ENCODE assay signal across 1 cellular context in the genomic region with DNA sequence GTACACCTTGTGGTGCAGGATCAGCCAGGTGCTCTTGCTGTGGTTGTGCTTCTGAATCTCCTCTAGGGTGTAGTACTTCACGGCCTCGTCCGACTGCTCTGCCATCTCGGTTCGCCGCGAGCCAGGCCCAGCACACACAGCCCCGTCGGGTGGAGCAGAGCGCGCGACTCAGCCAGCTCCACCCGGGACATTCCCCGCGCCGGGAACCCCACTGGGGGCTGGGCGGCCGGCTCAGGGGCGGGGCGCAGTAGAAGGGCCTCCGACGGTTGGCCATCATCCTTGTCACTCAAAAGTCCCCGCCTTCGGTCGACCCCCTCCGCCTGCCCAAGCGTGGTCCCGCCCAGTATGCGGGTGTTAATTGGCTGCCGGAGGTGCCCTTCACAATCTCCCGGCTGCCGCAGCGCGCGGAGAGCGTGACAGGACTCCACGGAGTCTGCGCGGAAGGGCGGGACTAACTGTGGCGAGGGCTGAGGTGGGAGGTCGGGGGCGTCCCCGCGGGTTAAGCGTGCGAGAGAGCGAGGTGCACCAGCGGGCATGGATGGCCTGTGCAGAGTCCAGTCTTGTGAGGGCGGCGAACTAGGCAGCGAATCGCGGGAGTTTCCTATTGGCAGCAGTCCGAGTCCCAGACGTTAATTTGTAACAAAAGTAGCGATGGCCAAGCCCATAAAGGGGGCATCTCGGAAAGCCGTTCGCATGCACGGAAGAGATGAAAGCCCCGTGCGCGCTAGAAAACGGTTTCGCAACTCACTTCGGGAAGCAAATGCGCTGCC.
TF ChIP-seq lines count a peak whose summit lies in the region.

A gene with protein sequence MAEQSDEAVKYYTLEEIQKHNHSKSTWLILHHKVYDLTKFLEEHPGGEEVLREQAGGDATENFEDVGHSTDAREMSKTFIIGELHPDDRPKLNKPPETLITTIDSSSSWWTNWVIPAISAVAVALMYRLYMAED (minus strand): TSS at position 193 of the 770 bp plus-strand sequence. CDS start 88 bp downstream, at position 105.

TF ChIP-seq in HepG2, 621 proteins besides CTCF, POLR2A, EP300 and RAD21 (continued from another document and continues in another):
- TF ChIP-seq AHDC1 (CRISPR knock-in tag; IDR thresholded peaks at IDR 0.05; ENCODE audit: borderline replicate concordance) (peak; percentile 64; the same call in 1 of the 2 replicates), ZNF468 (CRISPR knock-in tag; IDR thresholded peaks at IDR 0.05) (no peak), LBX2 (CRISPR knock-in tag; IDR thresholded peaks at IDR 0.05; ENCODE audit: borderline replicate concordance) (no peak), ZFP91 (CRISPR knock-in tag; IDR thresholded peaks at IDR 0.05; ENCODE audit: borderline replicate concordance) (peak; percentile 72), FOXA1 (IDR thresholded peaks at IDR 0.05) (no peak), FOXA1 (CRISPR knock-in tag; IDR thresholded peaks at IDR 0.05) (no peak; the same call in 1 of the 2 replicates), ZNF432 (CRISPR knock-in tag; IDR thresholded peaks at IDR 0.05; ENCODE audit: borderline replicate concordance) (no peak), RELA (CRISPR knock-in tag; IDR thresholded peaks at IDR 0.05) (no peak), RFXAP (CRISPR knock-in tag; IDR thresholded peaks at IDR 0.05; ENCODE audit: borderline replicate concordance) (0 out of 2 replicates have a peak, but pooled peaks have one; percentile 47), ELK4 (CRISPR knock-in tag; IDR thresholded peaks at IDR 0.05; ENCODE audit: borderline replicate concordance) (no peak), HDAC6 (IDR thresholded peaks at IDR 0.05; ENCODE audit: low read depth, low read length) (no peak), POLR2AphosphoS5 (IDR thresholded peaks at IDR 0.05; ENCODE audit: low read depth, low read length) (peak; percentile 69), EEA1 (CRISPR knock-in tag; IDR thresholded peaks at IDR 0.05; ENCODE audit: borderline replicate concordance) (no peak), MXD3 (CRISPR knock-in tag; IDR thresholded peaks at IDR 0.05) (0 out of 2 replicates have a peak, but pooled peaks have one; percentile 35), ZKSCAN8 (CRISPR knock-in tag; IDR thresholded peaks at IDR 0.05; ENCODE audit: borderline replicate concordance) (0 out of 2 replicates have a peak, but pooled peaks have one; percentile 20), USF2 (IDR thresholded peaks at IDR 0.05; ENCODE audit: low read depth, low read length) (no peak), USF2 (CRISPR knock-in tag; IDR thresholded peaks at IDR 0.05; ENCODE audit: borderline replicate concordance) (peak; percentile 2; the same call in 1 of the 2 replicates), ZNF354B (CRISPR knock-in tag; IDR thresholded peaks at IDR 0.05) (0 out of 2 replicates have a peak, but pooled peaks have one; percentile 5), FOXJ3 (CRISPR knock-in tag; IDR thresholded peaks at IDR 0.05; ENCODE audit: borderline replicate concordance) (peak; percentile 37; the same call in 1 of the 2 replicates), ZNF83 (CRISPR knock-in tag; IDR thresholded peaks at IDR 0.05; ENCODE audit: borderline replicate concordance) (0 out of 2 replicates have a peak, but pooled peaks have one; percentile 33), ZBTB38 (CRISPR knock-in tag; IDR thresholded peaks at IDR 0.05) (peak; percentile 82), CEBPG (CRISPR knock-in tag; IDR thresholded peaks at IDR 0.05) (peak; percentile 93), ZNF691 (CRISPR knock-in tag; IDR thresholded peaks at IDR 0.05; ENCODE audit: borderline replicate concordance, low read depth) (no peak), NPAS2 (CRISPR knock-in tag; IDR thresholded peaks at IDR 0.05; ENCODE audit: borderline replicate concordance) (no peak), ZNF180 (CRISPR knock-in tag; IDR thresholded peaks at IDR 0.05; ENCODE audit: borderline replicate concordance, low read depth) (no peak), DRAP1 (CRISPR knock-in tag; IDR thresholded peaks at IDR 0.05) (peak; percentile 93)
- TF ChIP-seq, protein P1, sequence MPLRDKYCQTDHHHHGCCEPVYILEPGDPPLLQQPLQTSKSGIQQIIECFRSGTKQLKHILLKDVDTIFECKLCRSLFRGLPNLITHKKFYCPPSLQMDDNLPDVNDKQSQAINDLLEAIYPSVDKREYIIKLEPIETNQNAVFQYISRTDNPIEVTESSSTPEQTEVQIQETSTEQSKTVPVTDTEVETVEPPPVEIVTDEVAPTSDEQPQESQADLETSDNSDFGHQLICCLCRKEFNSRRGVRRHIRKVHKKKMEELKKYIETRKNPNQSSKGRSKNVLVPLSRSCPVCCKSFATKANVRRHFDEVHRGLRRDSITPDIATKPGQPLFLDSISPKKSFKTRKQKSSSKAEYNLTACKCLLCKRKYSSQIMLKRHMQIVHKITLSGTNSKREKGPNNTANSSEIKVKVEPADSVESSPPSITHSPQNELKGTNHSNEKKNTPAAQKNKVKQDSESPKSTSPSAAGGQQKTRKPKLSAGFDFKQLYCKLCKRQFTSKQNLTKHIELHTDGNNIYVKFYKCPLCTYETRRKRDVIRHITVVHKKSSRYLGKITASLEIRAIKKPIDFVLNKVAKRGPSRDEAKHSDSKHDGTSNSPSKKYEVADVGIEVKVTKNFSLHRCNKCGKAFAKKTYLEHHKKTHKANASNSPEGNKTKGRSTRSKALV (CRISPR knock-in tag; IDR thresholded peaks at IDR 0.05) = no peak; the same call in 1 of the 2 replicates
- TF ChIP-seq, protein P2, sequence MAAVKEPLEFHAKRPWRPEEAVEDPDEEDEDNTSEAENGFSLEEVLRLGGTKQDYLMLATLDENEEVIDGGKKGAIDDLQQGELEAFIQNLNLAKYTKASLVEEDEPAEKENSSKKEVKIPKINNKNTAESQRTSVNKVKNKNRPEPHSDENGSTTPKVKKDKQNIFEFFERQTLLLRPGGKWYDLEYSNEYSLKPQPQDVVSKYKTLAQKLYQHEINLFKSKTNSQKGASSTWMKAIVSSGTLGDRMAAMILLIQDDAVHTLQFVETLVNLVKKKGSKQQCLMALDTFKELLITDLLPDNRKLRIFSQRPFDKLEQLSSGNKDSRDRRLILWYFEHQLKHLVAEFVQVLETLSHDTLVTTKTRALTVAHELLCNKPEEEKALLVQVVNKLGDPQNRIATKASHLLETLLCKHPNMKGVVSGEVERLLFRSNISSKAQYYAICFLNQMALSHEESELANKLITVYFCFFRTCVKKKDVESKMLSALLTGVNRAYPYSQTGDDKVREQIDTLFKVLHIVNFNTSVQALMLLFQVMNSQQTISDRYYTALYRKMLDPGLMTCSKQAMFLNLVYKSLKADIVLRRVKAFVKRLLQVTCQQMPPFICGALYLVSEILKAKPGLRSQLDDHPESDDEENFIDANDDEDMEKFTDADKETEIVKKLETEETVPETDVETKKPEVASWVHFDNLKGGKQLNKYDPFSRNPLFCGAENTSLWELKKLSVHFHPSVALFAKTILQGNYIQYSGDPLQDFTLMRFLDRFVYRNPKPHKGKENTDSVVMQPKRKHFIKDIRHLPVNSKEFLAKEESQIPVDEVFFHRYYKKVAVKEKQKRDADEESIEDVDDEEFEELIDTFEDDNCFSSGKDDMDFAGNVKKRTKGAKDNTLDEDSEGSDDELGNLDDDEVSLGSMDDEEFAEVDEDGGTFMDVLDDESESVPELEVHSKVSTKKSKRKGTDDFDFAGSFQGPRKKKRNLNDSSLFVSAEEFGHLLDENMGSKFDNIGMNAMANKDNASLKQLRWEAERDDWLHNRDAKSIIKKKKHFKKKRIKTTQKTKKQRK (IDR thresholded peaks at IDR 0.05; ENCODE audit: low read length) = peak; percentile 70; the same call in 1 of the 2 replicates
